In the genomic region with DNA sequence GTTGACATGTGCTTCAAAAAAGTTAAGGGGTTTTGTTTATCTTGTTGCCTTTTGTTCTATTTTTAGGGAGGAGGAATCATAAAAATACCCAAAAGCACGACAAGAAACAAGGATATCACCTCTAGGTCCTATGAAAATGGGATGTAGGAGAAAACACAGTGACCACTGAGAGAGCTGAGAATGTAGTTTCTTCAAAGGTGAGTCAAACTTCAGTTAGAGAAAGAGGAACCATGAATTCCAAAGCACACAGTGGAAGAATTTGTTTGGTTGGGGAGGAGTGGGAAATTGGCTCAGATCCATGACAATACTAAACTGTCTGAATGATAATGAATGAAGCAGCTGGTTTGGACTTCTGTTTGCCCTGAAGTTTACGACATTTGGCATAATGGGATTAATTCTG, we compare ENCODE assay signal across 21 cellular contexts. TPM values are rescaled to one million over a fixed set of nuclear protein-coding genes. Genes with fewer than 3 reads are reported as not detected.
DNase-seq lines count a peak whose midpoint lies in the region; ATAC-seq, FAIRE-seq and TF ChIP-seq lines count a peak whose summit lies in the region.
"Had no signal": no experiment of that assay in that cellular context is flagged by ENCODE, and none has a peak within 500 bp of the region (broad histone marks: within the 10 kb centered on the region; RNA-seq: fewer than 3 reads in every experiment).

No MANE protein-coding gene starts in this region.

- H3K27me3 ChIP-seq in SK-N-SH (ENCODE audit: insufficient read depth), result no peaks in the 10 kb centered on the region
- H3K27me3 ChIP-seq in K562 (ENCODE audit: control insufficient read depth in 2 of 2, insufficient read depth in 2 of 2, low read length in 2 of 2), result no peaks in the 10 kb centered on the region
- H3K27me3 ChIP-seq in tibial artery, result no peaks in the 10 kb centered on the region
- H3K27me3 ChIP-seq: upper lobe of right lung had no signal

- TF ChIP-seq RAD21 in SK-N-SH (IDR thresholded peaks at IDR 0.05; ENCODE audit: low read length) (no peak), K562 (CRISPR knock-in tag; conservative IDR thresholded peaks at IDR 0.05 in 1 of 2, IDR thresholded peaks at IDR 0.05 in 1 of 2) (no peak)

- FAIRE-seq in K562 (lab: Jason Lieb, UNC), result no peak
- FAIRE-seq: A204.1 had no signal

- H2AFZ ChIP-seq in SK-N-SH (ENCODE audit: low read depth) (peak overlapping the region; percentile 60; the same call in 1 of the 2 replicates), K562 (ENCODE audit: low read depth, low read length) (peak overlapping the region; percentile 48)

- intact Hi-C loops in K562 (cut with micrococcal nuclease) (no loop called here), tibial artery (cut with DNase I; ENCODE audit: low total_unique reads) (no loop called here)

- H3K9ac ChIP-seq in SK-N-SH (no peak overlapping the region), K562 (ENCODE audit: insufficient read depth in 1 of 2, low read depth in 2 of 2, low read length in 2 of 2) (no peak overlapping the region)

- H3F3A ChIP-seq in SK-N-SH (replicated peaks; ENCODE audit: insufficient read depth), result peaks cover 4% of the 10 kb centered on the region

- WGBS in SK-N-SH (ENCODE audit: low lambda C conversion rate), result 68% methylated on average over 2 of the region's 2 CpGs
- whole genome bisulfite sequencing in K562 (ENCODE audit: insufficient coverage, low coverage, missing lambda C conversion rate), result 0% methylated on average over 2 of the region's 2 CpGs

- H3K4me1 ChIP-seq in SK-N-SH (ENCODE audit: control insufficient read depth in 1 of 2, insufficient read depth in 2 of 2, low read depth in 1 of 2, low read length in 1 of 2), result peaks cover 0 to 8% of the 10 kb centered on the region in 2 experiments; a peak in 2 of 4 replicates
- no peaks in the 10 kb centered on the region for H3K4me1 ChIP-seq in K562 (replicated peaks in 1 of 2; ENCODE audit: control insufficient read depth in 2 of 2, insufficient read depth in 2 of 2, low read length in 2 of 2)
- peaks cover 0 to 77% (median 30%) of the 10 kb centered on the region in 4 donors for H3K4me1 ChIP-seq in tibial artery
- H3K4me1 ChIP-seq: psoas muscle, upper lobe of right lung had no signal

- TF ChIP-seq CTCF in SK-N-SH (IDR thresholded peaks at IDR 0.05), result no peak
- TF ChIP-seq CTCF in NB4 (IDR thresholded peaks at IDR 0.05; ENCODE audit: low read depth, low read length), result no peak
- no peak for TF ChIP-seq CTCF in K562 (IDR thresholded peaks at IDR 0.05 in 2 of 3, conservative IDR thresholded peaks at IDR 0.05 in 1 of 3; ENCODE audit: insufficient read depth in 2 of 3, low read depth in 1 of 3, low read length in 3 of 3)
- TF ChIP-seq CTCF in tibial artery (IDR thresholded peaks at IDR 0.05), result no peak

- TF ChIP-seq POLR2A in NB4 (IDR thresholded peaks at IDR 0.05; ENCODE audit: extremely low read depth, insufficient read length) (no peak), K562 (conservative IDR thresholded peaks at IDR 0.05) (no peak)

- H3K9me1 ChIP-seq in K562 (ENCODE audit: control insufficient read depth, insufficient read depth, low read length), result no peaks in the 10 kb centered on the region

- H3K27ac ChIP-seq in SK-N-SH (ENCODE audit: low read depth in 2 of 2, low read length in 1 of 2), result no peak overlapping the region
- no peak overlapping the region for H3K27ac ChIP-seq in K562 (ENCODE audit: extremely low read depth, low read depth, low read length)
- H3K27ac ChIP-seq in tibial artery, result peak overlapping the region; percentile 13 to 36
- H3K27ac ChIP-seq: coronary artery, psoas muscle, upper lobe of right lung had no signal

- no peaks in the 10 kb centered on the region for H3K79me2 ChIP-seq in SK-N-SH (ENCODE audit: insufficient read depth)
- no peaks in the 10 kb centered on the region for H3K79me2 ChIP-seq in K562 (ENCODE audit: control insufficient read depth, insufficient read depth, low read length)

- CTCF ChIA-PET in SK-N-SH (lab: Yijun Ruan, JAX), result no interaction called here
- CTCF ChIA-PET in K562 (lab: Yijun Ruan, JAX; ENCODE audit: low intra/inter-chr PET ratio), result no interaction called here

- no peaks in the 10 kb centered on the region for H3K9me3 ChIP-seq in SK-N-SH
- H3K9me3 ChIP-seq in K562 (replicated peaks; ENCODE audit: control insufficient read depth, insufficient read depth, low read depth, low read length), result no peaks in the 10 kb centered on the region
- no peaks in the 10 kb centered on the region for H3K9me3 ChIP-seq in tibial artery
- H3K9me3 ChIP-seq: psoas muscle, upper lobe of right lung had no signal

- POLR2A ChIA-PET in SK-N-SH (lab: Yijun Ruan, JAX), result no interaction called here
- POLR2A ChIA-PET in K562 (lab: Yijun Ruan, JAX), result interaction anchor here (0.9 kb wide), 1 partner anchor 19 kb away, joined by 4 read pairs; the partner anchor contains the start of gene FRYL

- DNase-seq in SK-N-SH (no peak), NB4 (ENCODE audit: low read depth) (peak; percentile 22), K562 (ENCODE audit: extremely low read depth in 1 of 4, low spot score in 3 of 4) (no peak), tibial artery (no peak), SIG-M5 (lab: John Stamatoyannopoulos, UW) (no peak), GM19238 (ENCODE audit: insufficient read length, low spot score) (no peak)
- DNase-seq: activated B cell treated with CpG ODN at 0.5 μM for 24 hours; C1 segment of cervical spinal cord; DMS153; natural killer cell; NCI-H187; NCI-H446 treated with DMSO at 0.1 percent for 48 hours; psoas muscle; stimulated activated naive CD4-positive, alpha-beta T cell treated with Interleukin-2 at 50 U/mL for 16 hours; SW 1271; upper lobe of right lung had no signal

- no peaks in the 10 kb centered on the region for H4K20me1 ChIP-seq in SK-N-SH (ENCODE audit: insufficient read depth)
- no peaks in the 10 kb centered on the region for H4K20me1 ChIP-seq in K562 (replicated peaks; ENCODE audit: control insufficient read depth, insufficient read depth, low read length)

- H3K4me3 ChIP-seq in SK-N-SH (ENCODE audit: low read depth in 2 of 2, low read length in 1 of 2) (no peak overlapping the region), NB4 (ENCODE audit: low read depth, low read length) (no peak overlapping the region), K562 (no peak overlapping the region), tibial artery (no peak overlapping the region)
- H3K4me3 ChIP-seq: coronary artery, lung, psoas muscle, upper lobe of right lung had no signal

- no peaks in the 10 kb centered on the region for H3K36me3 ChIP-seq in SK-N-SH (replicated peaks in 1 of 2; ENCODE audit: control insufficient read depth in 1 of 2, insufficient read depth in 2 of 2, low read length in 1 of 2)
- no peaks in the 10 kb centered on the region for H3K36me3 ChIP-seq in K562 (ENCODE audit: control insufficient read depth, insufficient read depth, low read length)
- H3K36me3 ChIP-seq in tibial artery, result no peaks in the 10 kb centered on the region
- H3K36me3 ChIP-seq: upper lobe of right lung had no signal

- in situ Hi-C loops in K562 (cut with MboI), result no loop called here

- no peak for TF ChIP-seq EP300 in SK-N-SH (IDR thresholded peaks at IDR 0.05; ENCODE audit: borderline replicate concordance in 1 of 2, low read depth in 1 of 2, low read length in 1 of 2)
- no peak for TF ChIP-seq EP300 in K562 (IDR thresholded peaks at IDR 0.05; ENCODE audit: low read length)

- H3K9me2 ChIP-seq in SK-N-SH, result no peaks in the 10 kb centered on the region

- no peak for ATAC-seq in SK-N-SH treated with all-trans-retinoic acid at 6 μM for 48 hours
- no peak for ATAC-seq in K562
- ATAC-seq in HG03521 (IDR thresholded peaks at IDR 0.05; ENCODE audit: unreplicated experiment), result no peak
- ATAC-seq: natural killer cell, psoas muscle, upper lobe of right lung had no signal

- no TSS peak for BruUV-seq in K562 (replicated peaks; lab: Mats Ljungman, UMichigan)

- no peak overlapping the region for H3K4me2 ChIP-seq in SK-N-SH
- H3K4me2 ChIP-seq in K562 (ENCODE audit: insufficient read depth, low read length), result no peak overlapping the region

RNA-seq across cellular contexts. Expression of gene FRYL, which starts 19.1 kb away (rescaled TPM):
- 8.2 and 10.2 TPM in 2 replicates for polyA plus RNA-seq in SK-N-SH (2012; rRNA removed)
- 9.2 and 9.3 TPM in 2 replicates for polyA plus RNA-seq in SK-N-SH (2012; cell fraction: cytosol; rRNA removed)
- 12.3 and 30.0 TPM in 2 replicates for polyA plus RNA-seq in SK-N-SH (2012; cell fraction: nucleus; rRNA removed)
- total RNA-seq in K562 (2011; cell fraction: chromatin; rRNA removed; ENCODE audit: low replicate concordance), result 54.3 and 216 TPM in 2 replicates
- total RNA-seq in K562 (2011; cell fraction: nucleolus; rRNA removed), result 36.9 and 53.4 TPM in 2 replicates
- total RNA-seq in K562 (2011; cell fraction: nucleoplasm; rRNA removed), result 66.0 and 97.4 TPM in 2 replicates
- 15.9 and 31.6 TPM in 2 replicates for total RNA-seq in K562 (2014; rRNA removed)
- 29.3 and 36.9 TPM in 2 replicates for total RNA-seq in K562 (2014; rRNA removed; fragmentation: Illumina TruSeq; extraction: Trizol)
- 31.7 and 34.9 TPM in 2 replicates for total RNA-seq in K562 (2015; rRNA removed; fragmentation: Illumina TruSeq; extraction: Trizol)
- 24.1 and 25.8 TPM in 2 replicates for total RNA-seq in K562 (2021)
- polyA plus RNA-seq in K562 (2011; rRNA removed), result 16.0 and 21.7 TPM in 2 replicates
- 4.9 and 8.5 TPM in 2 replicates for polyA plus RNA-seq in K562 (2011; cell fraction: cytosol; rRNA removed)
- 24.7 and 39.0 TPM in 2 replicates for polyA plus RNA-seq in K562 (2011; cell fraction: nucleus; rRNA removed)
- polyA plus RNA-seq in K562 (2012), result 10.3 and 14.0 TPM in 2 replicates
- 11.4 and 13.2 TPM in 2 replicates for polyA plus RNA-seq in K562 (2014; fragmentation: Illumina TruSeq; extraction: Trizol)
- polyA plus RNA-seq in K562 (2014; fragmentation: Nextera tagmentation; extraction: Ambion mirVana), result 1 to 10 TPM; 7.2 TPM
- polyA plus RNA-seq in K562 (2014; rRNA removed), result 9.3 and 11.5 TPM in 2 replicates
- 96.4 and 106 TPM in 2 replicates for polyA minus RNA-seq in K562 (2011; rRNA and poly(A)+ RNA removed)
- polyA minus RNA-seq in K562 (2011; cell fraction: cytosol; rRNA and poly(A)+ RNA removed), result 18.9 and 26.7 TPM in 2 replicates
- 125 and 183 TPM in 2 replicates for polyA minus RNA-seq in K562 (2011; cell fraction: nucleus; rRNA and poly(A)+ RNA removed)

RNA-seq across cellular contexts. Expression of gene OCIAD1, which starts 31.7 kb away (rescaled TPM):
- polyA plus RNA-seq in SK-N-SH (2012; rRNA removed) (113 and 153 TPM in 2 replicates), K562 (2011; rRNA removed) (223 and 278 TPM in 2 replicates), K562 (2014; fragmentation: Illumina TruSeq; extraction: Trizol) (304 and 358 TPM in 2 replicates), K562 (2014; fragmentation: Nextera tagmentation; extraction: Ambion mirVana) (100 to 1,000 TPM; 204 to 222 TPM), K562 (2014; rRNA removed) (188 and 200 TPM in 2 replicates)
- 166 and 211 TPM in 2 replicates for polyA plus RNA-seq in SK-N-SH (2012; cell fraction: cytosol; rRNA removed)
- polyA plus RNA-seq in SK-N-SH (2012; cell fraction: nucleus; rRNA removed), result 50.8 and 87.1 TPM in 2 replicates
- total RNA-seq in K562 (2011; cell fraction: chromatin; rRNA removed; ENCODE audit: low replicate concordance), result 114 and 265 TPM in 2 replicates
- total RNA-seq in K562 (2011; cell fraction: nucleolus; rRNA removed), result 122 and 132 TPM in 2 replicates
- total RNA-seq in K562 (2011; cell fraction: nucleoplasm; rRNA removed), result 169 and 184 TPM in 2 replicates
- total RNA-seq in K562 (2014; rRNA removed) (93.1 and 99.0 TPM in 2 replicates), K562 (2014; rRNA removed; fragmentation: Illumina TruSeq; extraction: Trizol) (196 and 197 TPM in 2 replicates), K562 (2015; rRNA removed; fragmentation: Illumina TruSeq; extraction: Trizol) (148 and 163 TPM in 2 replicates), K562 (2021) (134 and 148 TPM in 2 replicates)
- 68.0 and 101 TPM in 2 replicates for polyA plus RNA-seq in K562 (2011; cell fraction: cytosol; rRNA removed)
- polyA plus RNA-seq in K562 (2011; cell fraction: nucleus; rRNA removed), result 107 and 109 TPM in 2 replicates
- 173 and 180 TPM in 2 replicates for polyA plus RNA-seq in K562 (2012)
- polyA minus RNA-seq in K562 (2011; rRNA and poly(A)+ RNA removed), result 90.9 and 99.1 TPM in 2 replicates
- polyA minus RNA-seq in K562 (2011; cell fraction: cytosol; rRNA and poly(A)+ RNA removed), result 41.0 and 57.6 TPM in 2 replicates
- polyA minus RNA-seq in K562 (2011; cell fraction: nucleus; rRNA and poly(A)+ RNA removed), result 71.1 and 117 TPM in 2 replicates

Comparison
In these comparisons a context has a peak if more than half of its experiments do, and no peak if none do; other contexts are left out.
1. H3K27ac ChIP-seq: peak in tibial artery (2 of 2); none in SK-N-SH (0 of 2) and K562 (single experiment).
2. Of the 27 proteins assayed by ChIP-seq in both K562 and SK-N-SH: peak only in K562: NFIC; only in SK-N-SH: none; in both: none; in neither: 26.